Comparison of ENCODE assay signal across 6 cellular contexts in the genomic region with DNA sequence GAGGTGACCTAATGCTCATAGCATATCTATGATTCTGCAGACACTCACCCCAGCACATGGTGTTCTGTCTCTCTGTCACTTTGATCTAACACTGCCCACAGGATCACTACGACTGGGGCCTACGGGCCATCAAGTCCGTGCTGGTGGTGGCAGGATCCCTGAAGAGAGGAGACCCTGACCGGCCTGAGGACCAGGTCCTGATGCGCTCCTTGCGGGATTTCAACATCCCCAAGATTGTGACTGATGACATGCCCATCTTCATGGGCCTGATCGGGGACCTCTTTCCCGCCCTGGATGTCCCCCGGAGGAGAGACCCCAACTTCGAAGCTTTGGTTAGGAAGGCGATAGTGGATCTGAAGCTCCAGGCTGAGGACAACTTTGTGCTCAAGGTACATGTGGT.
"Had no signal": no experiment of that assay in that cellular context is flagged by ENCODE, and none has a peak within 500 bp of the region (broad histone marks: within the 10 kb centered on the region; RNA-seq: fewer than 3 reads in every experiment).

No MANE protein-coding gene starts in this region.

- ATAC-seq: HepG2, K562 had no signal

- H3K27ac Mint-ChIP-seq: IgD-negative memory B cell had no signal

- H3K4me1 Mint-ChIP-seq: IgD-negative memory B cell had no signal

- H3K4me3 Mint-ChIP-seq: IgD-negative memory B cell had no signal

- H3K27me3 Mint-ChIP-seq: IgD-negative memory B cell had no signal

- DNase-seq: IMR-90, KBM-7, KG1 had no signal
